21 cellular contexts compared by ENCODE assay signal in genomic region chr7:154591544-154591943, GRCh38.
DNase-seq lines count a peak whose midpoint lies in the region; ATAC-seq lines count a peak whose summit lies in the region.
"Had no signal": no experiment of that assay in that cellular context is flagged by ENCODE, and none has a peak within 500 bp of the region (broad histone marks: within the 10 kb centered on the region; RNA-seq: fewer than 3 reads in every experiment).

No MANE protein-coding gene starts in this region.

- ATAC-seq in activated CD8-positive, alpha-beta memory T cell treated with anti-CD3 and anti-CD28 coated beads, Interleukin-2, amount 10 ng/mL, durations not matched to agents 7 days and 5 days: no peak
- ATAC-seq: GM12878, HCT116 had no signal

- no peak overlapping the region for H3K4me3 Mint-ChIP-seq in activated CD8-positive, alpha-beta memory T cell treated with anti-CD3 and anti-CD28 coated beads, Interleukin-2, amount 10 ng/mL, durations not matched to agents 7 days and 5 days
- H3K4me3 Mint-ChIP-seq: endodermal cell had no signal

- peaks cover 0 to 19% (median 12%) of the 10 kb centered on the region in 3 donors for H3K4me1 ChIP-seq in skeletal muscle tissue (ENCODE audit: control insufficient read depth in 3 of 3, insufficient read depth in 3 of 3, low read length in 3 of 3)
- H3K4me1 ChIP-seq: left ventricle myocardium inferior, prostate gland, spleen, tibial nerve had no signal

- no peak overlapping the region for H3K27ac Mint-ChIP-seq in activated CD8-positive, alpha-beta memory T cell treated with anti-CD3 and anti-CD28 coated beads, Interleukin-2, amount 10 ng/mL, durations not matched to agents 7 days and 5 days
- H3K27ac Mint-ChIP-seq: endodermal cell had no signal

- H3K36me3 ChIP-seq in skeletal muscle tissue (ENCODE audit: control insufficient read depth in 3 of 3, insufficient read depth in 3 of 3, low read length in 3 of 3): no peaks in the 10 kb centered on the region
- H3K36me3 ChIP-seq: BLaER1 treated with 17β-estradiol and CSF1 and Interleukin-3, amounts not matched to agents 10 nM and 100 nM; left ventricle myocardium inferior; prostate gland; spleen; tibial nerve had no signal

- H3K4me3 ChIP-seq in skeletal muscle tissue (ENCODE audit: low read length in 3 of 3): peak overlapping the region in 2 of 3 donors; percentile 21 to 35
- H3K4me3 ChIP-seq: BLaER1 treated with 17β-estradiol and CSF1 and Interleukin-3, amounts not matched to agents 10 nM and 100 nM; GM12878; left ventricle myocardium inferior; prostate gland; spleen; tibial nerve had no signal

- no peaks in the 10 kb centered on the region for H3K4me1 Mint-ChIP-seq in activated CD8-positive, alpha-beta memory T cell treated with anti-CD3 and anti-CD28 coated beads, Interleukin-2, amount 10 ng/mL, durations not matched to agents 7 days and 5 days

- CTCF ChIA-PET in activated CD8-positive, alpha-beta memory T cell treated with anti-CD3 and anti-CD28 coated beads, Interleukin-2, amount 10 ng/mL, durations not matched to agents 7 days and 5 days (lab: Charles Lee): no interaction called here

- no peaks in the 10 kb centered on the region for H3K27me3 Mint-ChIP-seq in activated CD8-positive, alpha-beta memory T cell treated with anti-CD3 and anti-CD28 coated beads, Interleukin-2, amount 10 ng/mL, durations not matched to agents 7 days and 5 days

- DNase-seq in activated CD8-positive, alpha-beta memory T cell treated with anti-CD3 and anti-CD28 coated beads, Interleukin-2, amount 10 ng/mL, durations not matched to agents 7 days and 5 days: peak; percentile 11
- no peak for DNase-seq in activated CD8-positive, alpha-beta memory T cell treated with anti-CD3 and anti-CD28 coated beads, Interleukin-2, amount 50 U/mL, for 48 hours
- peak in 49 of 56 donors; percentile 16 to 86 (median 59) for DNase-seq in amygdala (lab: John Stamatoyannopoulos, UW)
- DNase-seq in NOMO-1 treated with DMSO at 0.1 percent for 48 hours (lab: John Stamatoyannopoulos, UW; ENCODE audit: unreplicated experiment): no peak
- no peak for DNase-seq in GM03348 (ENCODE audit: low spot score)
- DNase-seq in SIG-M5 treated with dmso at 0.1 percent for 504 hours (lab: John Stamatoyannopoulos, UW; ENCODE audit: unreplicated experiment): no peak
- DNase-seq: activated CD4-positive, alpha-beta T cell treated with anti-CD3 and anti-CD28 coated beads for 4 hours; activated effector memory CD4-positive, alpha-beta T cell treated with anti-CD3 and anti-CD28 coated beads, Interleukin-2, amount 50 U/mL, for 16 hours; amniotic stem cell; endodermal cell; left ventricle myocardium inferior; NCI-H2171; spleen had no signal

- no peaks in the 10 kb centered on the region for H3K9me3 ChIP-seq in skeletal muscle tissue (ENCODE audit: control insufficient read depth in 3 of 3, low read length in 3 of 3)
- H3K9me3 ChIP-seq: BLaER1 treated with 17β-estradiol and CSF1 and Interleukin-3, amounts not matched to agents 10 nM and 100 nM; left ventricle myocardium inferior; prostate gland had no signal

- H3K27ac ChIP-seq in layer of hippocampus (ENCODE audit: low read depth, low read length) (peak overlapping the region; percentile 75), skeletal muscle tissue (ENCODE audit: low read depth, low read length) (peak overlapping the region; percentile 41)
- H3K27ac ChIP-seq: BLaER1 treated with 17β-estradiol and CSF1 and Interleukin-3, amounts not matched to agents 10 nM and 100 nM; KMS-11; left ventricle myocardium inferior; prostate gland; spleen; tibial nerve had no signal

- peaks cover 2% of the 10 kb centered on the region for H3K9me3 Mint-ChIP-seq in activated CD8-positive, alpha-beta memory T cell treated with anti-CD3 and anti-CD28 coated beads, Interleukin-2, amount 10 ng/mL, durations not matched to agents 7 days and 5 days (ENCODE audit: low read depth)
- H3K9me3 Mint-ChIP-seq: endodermal cell had no signal

- peak overlapping the region in 1 of 3 donors; percentile 8 for H3K9ac ChIP-seq in skeletal muscle tissue (ENCODE audit: low read depth in 1 of 3, low read length in 3 of 3)
- H3K9ac ChIP-seq: BLaER1 treated with 17β-estradiol and CSF1 and Interleukin-3, amounts not matched to agents 10 nM and 100 nM; KMS-11 had no signal

- H3K36me3 Mint-ChIP-seq in activated CD8-positive, alpha-beta memory T cell treated with anti-CD3 and anti-CD28 coated beads, Interleukin-2, amount 10 ng/mL, durations not matched to agents 7 days and 5 days: no peaks in the 10 kb centered on the region

- no peaks in the 10 kb centered on the region for H3K27me3 ChIP-seq in layer of hippocampus (ENCODE audit: control insufficient read depth, insufficient read depth, low read length)
- H3K27me3 ChIP-seq in skeletal muscle tissue (ENCODE audit: control insufficient read depth in 3 of 3, insufficient read depth in 3 of 3, low read length in 3 of 3): no peaks in the 10 kb centered on the region
- H3K27me3 ChIP-seq: BLaER1 treated with 17β-estradiol and CSF1 and Interleukin-3, amounts not matched to agents 10 nM and 100 nM; spleen; tibial nerve had no signal

Comparison
In these comparisons a context has a peak if more than half of its experiments do, and no peak if none do; other contexts are left out.
1. DNase-seq: peak in activated CD8-positive, alpha-beta memory T cell treated with anti-CD3 and anti-CD28 coated beads, Interleukin-2, amount 10 ng/mL, durations not matched to agents 7 days and 5 days (single experiment) and amygdala (49 of 56); none in activated CD8-positive, alpha-beta memory T cell treated with anti-CD3 and anti-CD28 coated beads, Interleukin-2, amount 50 U/mL, for 48 hours (single experiment), NOMO-1 treated with DMSO at 0.1 percent for 48 hours (single experiment), GM03348 (single experiment) and SIG-M5 treated with dmso at 0.1 percent for 504 hours (single experiment).